Comparison of ENCODE assay signal across 1 cellular context in the genomic region with DNA sequence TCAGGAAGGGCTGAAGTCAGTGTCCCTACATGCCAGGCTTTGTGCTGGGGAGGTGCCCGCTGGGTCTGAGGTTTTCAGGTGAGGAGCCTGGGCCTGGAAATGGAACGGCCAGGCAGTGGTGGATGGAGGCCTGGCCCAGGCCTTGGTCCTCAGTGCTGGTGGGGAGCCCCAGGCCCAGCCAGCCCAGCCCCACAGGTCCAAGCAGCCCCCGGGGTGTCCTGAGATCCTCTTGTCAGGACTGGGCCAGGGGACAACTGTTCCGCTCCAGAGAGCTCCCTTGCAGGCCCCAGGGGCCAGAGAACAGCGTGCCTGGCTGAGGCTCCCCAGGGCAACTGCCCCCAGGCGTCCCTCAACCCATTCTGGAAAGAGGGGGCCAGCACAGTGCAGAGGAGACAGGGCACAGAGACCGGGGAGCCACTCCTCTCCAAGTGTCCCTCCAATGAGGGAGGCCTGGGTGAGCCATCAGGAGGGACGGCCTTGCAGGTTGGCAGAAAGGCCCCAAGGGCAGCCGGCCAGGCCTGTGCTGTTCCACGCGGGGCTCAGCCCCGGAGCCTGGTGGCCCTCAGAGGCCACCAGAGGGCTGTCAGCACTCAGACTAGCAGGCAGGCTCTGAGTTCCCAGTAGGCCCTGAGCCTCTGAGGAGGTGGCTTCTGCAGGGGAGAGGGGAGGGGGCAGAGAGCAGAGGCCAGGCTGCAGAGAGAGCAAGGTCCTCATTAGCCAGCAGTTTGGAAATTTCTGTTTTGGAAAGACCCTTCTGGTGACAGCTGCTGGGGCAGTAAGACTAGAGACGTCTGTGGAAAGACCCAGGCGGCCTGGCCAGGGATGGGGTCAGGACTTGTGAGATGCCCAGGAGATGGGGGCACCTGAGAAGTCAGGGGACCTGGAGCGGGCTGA.
TF ChIP-seq lines count a peak whose summit lies in the region.

No MANE protein-coding gene starts in this region.

TF ChIP-seq in liver, 16 proteins besides CTCF, POLR2A, EP300 and RAD21:
- TF ChIP-seq JUND (IDR thresholded peaks at IDR 0.05): no peak
- no peak for TF ChIP-seq TAF1 (conservative IDR thresholded peaks at IDR 0.05)
- TF ChIP-seq RXRA (IDR thresholded peaks at IDR 0.05): peak in 1 of 2 donors; percentile 43
- TF ChIP-seq SP1 (IDR thresholded peaks at IDR 0.05): peak; percentile 23
- no peak for TF ChIP-seq EGR1 (IDR thresholded peaks at IDR 0.05; ENCODE audit: low read depth in 2 of 2)
- no peak for TF ChIP-seq YY1 (IDR thresholded peaks at IDR 0.05)
- TF ChIP-seq HNF4A (conservative IDR thresholded peaks at IDR 0.05): peak in 1 of 2 donors; percentile 58
- no peak for TF ChIP-seq FOXA2 (IDR thresholded peaks at IDR 0.05)
- TF ChIP-seq FOXA1 (IDR thresholded peaks at IDR 0.05): no peak
- TF ChIP-seq REST (IDR thresholded peaks at IDR 0.05): no peak
- TF ChIP-seq GABPA (IDR thresholded peaks at IDR 0.05 in 1 of 2, conservative IDR thresholded peaks at IDR 0.05 in 1 of 2): no peak
- TF ChIP-seq NR2F2 (IDR thresholded peaks at IDR 0.05): peak; percentile 9
- TF ChIP-seq, protein P1, sequence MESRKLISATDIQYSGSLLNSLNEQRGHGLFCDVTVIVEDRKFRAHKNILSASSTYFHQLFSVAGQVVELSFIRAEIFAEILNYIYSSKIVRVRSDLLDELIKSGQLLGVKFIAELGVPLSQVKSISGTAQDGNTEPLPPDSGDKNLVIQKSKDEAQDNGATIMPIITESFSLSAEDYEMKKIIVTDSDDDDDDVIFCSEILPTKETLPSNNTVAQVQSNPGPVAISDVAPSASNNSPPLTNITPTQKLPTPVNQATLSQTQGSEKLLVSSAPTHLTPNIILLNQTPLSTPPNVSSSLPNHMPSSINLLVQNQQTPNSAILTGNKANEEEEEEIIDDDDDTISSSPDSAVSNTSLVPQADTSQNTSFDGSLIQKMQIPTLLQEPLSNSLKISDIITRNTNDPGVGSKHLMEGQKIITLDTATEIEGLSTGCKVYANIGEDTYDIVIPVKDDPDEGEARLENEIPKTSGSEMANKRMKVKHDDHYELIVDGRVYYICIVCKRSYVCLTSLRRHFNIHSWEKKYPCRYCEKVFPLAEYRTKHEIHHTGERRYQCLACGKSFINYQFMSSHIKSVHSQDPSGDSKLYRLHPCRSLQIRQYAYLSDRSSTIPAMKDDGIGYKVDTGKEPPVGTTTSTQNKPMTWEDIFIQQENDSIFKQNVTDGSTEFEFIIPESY (IDR thresholded peaks at IDR 0.05): no peak
- TF ChIP-seq, protein P2, sequence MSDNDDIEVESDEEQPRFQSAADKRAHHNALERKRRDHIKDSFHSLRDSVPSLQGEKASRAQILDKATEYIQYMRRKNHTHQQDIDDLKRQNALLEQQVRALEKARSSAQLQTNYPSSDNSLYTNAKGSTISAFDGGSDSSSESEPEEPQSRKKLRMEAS (IDR thresholded peaks at IDR 0.05): no peak
- no peak for TF ChIP-seq HNF4G (IDR thresholded peaks at IDR 0.05)
- TF ChIP-seq, protein P3, sequence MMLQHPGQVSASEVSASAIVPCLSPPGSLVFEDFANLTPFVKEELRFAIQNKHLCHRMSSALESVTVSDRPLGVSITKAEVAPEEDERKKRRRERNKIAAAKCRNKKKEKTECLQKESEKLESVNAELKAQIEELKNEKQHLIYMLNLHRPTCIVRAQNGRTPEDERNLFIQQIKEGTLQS (IDR thresholded peaks at IDR 0.05): no peak
TF ChIP-seq in liver: peak in this region for 4.
